Comparison of ENCODE assay signal across 12 cellular contexts in genomic region chr11:60987577-60988277, GRCh38. TPM values are rescaled to one million over a fixed set of nuclear protein-coding genes. Genes with fewer than 3 reads are reported as not detected.
DNase-seq lines count a peak whose midpoint lies in the region; ATAC-seq and TF ChIP-seq lines count a peak whose summit lies in the region.
"Had no signal": no experiment of that assay in that cellular context is flagged by ENCODE, and none has a peak within 500 bp of the region (broad histone marks: within the 10 kb centered on the region; RNA-seq: fewer than 3 reads in every experiment).

No MANE protein-coding gene starts in this region.

- H2AK5ac ChIP-seq in H9 (ENCODE audit: insufficient read length, low read length) = no peak overlapping the region

- peaks cover 77% of the 10 kb centered on the region for H3K36me3 Mint-ChIP-seq in activated naive CD4-positive, alpha-beta T cell treated with anti-CD3 and anti-CD28 coated beads for 36 hours (ENCODE audit: low read depth)
- H3K36me3 Mint-ChIP-seq in HFFc6 (ENCODE audit: low read depth) = no peaks in the 10 kb centered on the region
- no peaks in the 10 kb centered on the region for H3K36me3 Mint-ChIP-seq in H9 (ENCODE audit: insufficient read depth in 1 of 3, low read depth in 3 of 3)

- H2BK15ac ChIP-seq in H9 (ENCODE audit: low read depth, low read length) = no peak overlapping the region

- H3K4me1 ChIP-seq in KMS-11 (ENCODE audit: low read depth, poor library complexity, severe bottlenecking) (peaks cover 26% of the 10 kb centered on the region), H9 (ENCODE audit: insufficient read depth, low read length) (no peaks in the 10 kb centered on the region)

- H2BK20ac ChIP-seq in H9 (ENCODE audit: low read depth, low read length, poor library complexity, severe bottlenecking) = no peak overlapping the region

- peak overlapping the region; percentile 97 for H3K27ac Mint-ChIP-seq in activated naive CD4-positive, alpha-beta T cell treated with anti-CD3 and anti-CD28 coated beads for 36 hours
- no peak overlapping the region for H3K27ac Mint-ChIP-seq in HFFc6
- H3K27ac Mint-ChIP-seq in H9 = no peak overlapping the region

- no peak overlapping the region for H2BK12ac ChIP-seq in H9 (ENCODE audit: insufficient read length, low read depth, low read length)

- no peak overlapping the region for H4K5ac ChIP-seq in H9 (ENCODE audit: insufficient read length, low read depth, low read length)

- H3K4ac ChIP-seq in H9 (ENCODE audit: low read depth, low read length) = no peak overlapping the region

- CTCF ChIA-PET in activated naive CD4-positive, alpha-beta T cell treated with anti-CD3 and anti-CD28 coated beads for 36 hours (lab: Charles Lee) = interaction anchor here (0.7 to 1.7 kb wide), 4 partner anchors 9 to 41 kb away, joined by 3 to 4 read pairs (median 4); no protein-coding TSS in a partner anchor

- no peak overlapping the region for H3K27ac ChIP-seq in KMS-11
- H3K27ac ChIP-seq in H9 (ENCODE audit: insufficient read length, low read depth, low read length) = no peak overlapping the region
- H3K27ac ChIP-seq: BLaER1 had no signal

- H3K18ac ChIP-seq in H9 (ENCODE audit: insufficient read length, low read depth, low read length) = no peak overlapping the region

- no peak overlapping the region for H3K23ac ChIP-seq in H9 (ENCODE audit: insufficient read length, low read depth, low read length)

- H3K27me3 ChIP-seq in KMS-11 (ENCODE audit: insufficient read depth, low read depth) = no peaks in the 10 kb centered on the region
- no peaks in the 10 kb centered on the region for H3K27me3 ChIP-seq in H9 (ENCODE audit: insufficient read depth, low read length)
- H3K27me3 ChIP-seq: BLaER1 had no signal

- no CpG with 5 or more reads among the region's 9 CpGs for WGBS in H9 (ENCODE audit: extremely low coverage, insufficient read length, low lambda C conversion rate)

- intact Hi-C loops in activated naive CD4-positive, alpha-beta T cell treated with anti-CD3 and anti-CD28 coated beads for 36 hours (cut with micrococcal nuclease) = loop anchor here (2.0 to 5.0 kb wide), 5 partner anchors 95 to 1431 kb away; partner anchors contain the start of genes CD5 and VPS37C

- no peak overlapping the region for H3K56ac ChIP-seq in H9 (ENCODE audit: insufficient read length, low read depth, low read length)

- H3K4me3 Mint-ChIP-seq in activated naive CD4-positive, alpha-beta T cell treated with anti-CD3 and anti-CD28 coated beads for 36 hours = peak overlapping the region; percentile 77
- H3K4me3 Mint-ChIP-seq in HFFc6 = no peak overlapping the region
- H3K4me3 Mint-ChIP-seq in H9 = no peak overlapping the region

- no peak overlapping the region for H3K4me3 ChIP-seq in KMS-11 (IDR thresholded peaks at IDR 0.05; ENCODE audit: insufficient read depth, low read depth, low read length)
- H3K4me3 ChIP-seq: BLaER1 had no signal

- H4K8ac ChIP-seq in H9 (replicated peaks; ENCODE audit: insufficient read length, low read depth, low read length) = no peak overlapping the region

- H2AFZ ChIP-seq in KMS-11 (ENCODE audit: low read depth) (no peak overlapping the region), H9 (ENCODE audit: low read length) (no peak overlapping the region)

- H3K79me2 ChIP-seq in KMS-11 (ENCODE audit: insufficient read depth, low read depth) (no peaks in the 10 kb centered on the region), H9 (ENCODE audit: insufficient read depth, low read length) (no peaks in the 10 kb centered on the region)

- peaks cover 84% of the 10 kb centered on the region for H3K4me1 Mint-ChIP-seq in activated naive CD4-positive, alpha-beta T cell treated with anti-CD3 and anti-CD28 coated beads for 36 hours (ENCODE audit: low read depth)
- H3K4me1 Mint-ChIP-seq in HFFc6 (ENCODE audit: low read depth) (peaks cover 12% of the 10 kb centered on the region), H9 (peaks cover 0 to 4% of the 10 kb centered on the region in 2 experiments; a peak in 1 of 4 replicates)

- no peak overlapping the region for H4K91ac ChIP-seq in H9 (ENCODE audit: insufficient read length, low read depth, low read length)

- no peaks in the 10 kb centered on the region for H3K27me3 Mint-ChIP-seq in activated naive CD4-positive, alpha-beta T cell treated with anti-CD3 and anti-CD28 coated beads for 36 hours (ENCODE audit: low read depth)
- H3K27me3 Mint-ChIP-seq in HFFc6 (ENCODE audit: insufficient read depth) (peaks cover 39% of the 10 kb centered on the region), H9 (ENCODE audit: low read depth) (peaks cover 34% of the 10 kb centered on the region)

- H3T11ph ChIP-seq in H9 (ENCODE audit: low read length) = no peak overlapping the region

- no peaks in the 10 kb centered on the region for H3K23me2 ChIP-seq in H9 (ENCODE audit: insufficient read length, low read depth, low read length, poor library complexity, severe bottlenecking)

- no peak overlapping the region for H2BK120ac ChIP-seq in H9 (ENCODE audit: low read depth, low read length, poor library complexity, severe bottlenecking)

- no peaks in the 10 kb centered on the region for H3K9me3 Mint-ChIP-seq in activated naive CD4-positive, alpha-beta T cell treated with anti-CD3 and anti-CD28 coated beads for 36 hours
- H3K9me3 Mint-ChIP-seq in HFFc6 = no peaks in the 10 kb centered on the region
- no peaks in the 10 kb centered on the region for H3K9me3 Mint-ChIP-seq in H9

- ATAC-seq in GM21367 (IDR thresholded peaks at IDR 0.05; ENCODE audit: unreplicated experiment) = no peak

- no peaks in the 10 kb centered on the region for H3K9me3 ChIP-seq in H9 (ENCODE audit: control insufficient read depth, low read depth, low read length)
- H3K9me3 ChIP-seq: BLaER1 had no signal

- peak; percentile 64 to 65 for DNase-seq in activated CD4-positive, alpha-beta T cell treated with anti-CD3 and anti-CD28 coated beads for 4 hours
- peak; percentile 92 for DNase-seq in activated naive CD4-positive, alpha-beta T cell treated with anti-CD3 and anti-CD28 coated beads for 36 hours
- DNase-seq in stimulated activated CD4-positive, alpha-beta T cell treated with anti-CD3 and anti-CD28 coated beads, Interleukin-15, amount 100 ng/mL, for 48 hours (ENCODE audit: low read depth in 2 of 2) = peak; percentile 71 to 73
- no peak for DNase-seq in HFFc6
- no peak for DNase-seq in H9
- no peak for DNase-seq in CD1c-positive myeloid dendritic cell (ENCODE audit: extremely low spot score)
- DNase-seq: H7 had no signal

- H3K14ac ChIP-seq in H9 (ENCODE audit: insufficient read depth, low read length) = no peak overlapping the region

- TF ChIP-seq CTCF in KMS-11 (conservative IDR thresholded peaks at IDR 0.05; ENCODE audit: low read depth, low read length) (no peak), HFFc6 (IDR thresholded peaks at IDR 0.05) (no peak), H9 (conservative IDR thresholded peaks at IDR 0.05) (no peak)

- H3K9ac ChIP-seq in KMS-11 = no peak overlapping the region
- no peak overlapping the region for H3K9ac ChIP-seq in H9 (ENCODE audit: extremely low read depth, insufficient read length, low read length)
- H3K9ac ChIP-seq: BLaER1 had no signal

- H2BK5ac ChIP-seq in H9 (ENCODE audit: insufficient read length, low read length) = no peak overlapping the region

- H3K79me1 ChIP-seq in H9 (ENCODE audit: insufficient read depth, low read depth, low read length, poor library complexity, severe bottlenecking) = no peaks in the 10 kb centered on the region

- no peaks in the 10 kb centered on the region for H3K36me3 ChIP-seq in KMS-11 (ENCODE audit: insufficient read depth)
- H3K36me3 ChIP-seq: BLaER1 had no signal

- H4K20me1 ChIP-seq in KMS-11 (ENCODE audit: insufficient read depth) = no peaks in the 10 kb centered on the region
- H4K20me1 ChIP-seq in H9 (ENCODE audit: control insufficient read depth, insufficient read depth, insufficient read length) = no peaks in the 10 kb centered on the region
- H4K20me1 ChIP-seq: BLaER1 had no signal

- peak overlapping the region; percentile 47; the same call in 1 of the 2 replicates for H3K4me2 ChIP-seq in KMS-11
- no peak overlapping the region for H3K4me2 ChIP-seq in H9 (ENCODE audit: insufficient read depth, insufficient read length, low read length)
- H3K4me2 ChIP-seq: BLaER1 had no signal

RNA-seq across cellular contexts. Expression of gene CD6, which starts 16.2 kb away (rescaled TPM):
- 100 to 1,000 TPM; 227 to 234 TPM for total RNA-seq in activated naive CD4-positive, alpha-beta T cell treated with anti-CD3 and anti-CD28 coated beads for 36 hours
- not detected for total RNA-seq in HFFc6 (2021; fragmentation: NEBNext Ultra II Directional; extraction: Animal tissue kit (Norgen Biotek cat#: 25700))
- total RNA-seq in H9 (2021) = not detected in 2 replicates
- total RNA-seq: bronchial epithelial cell, endothelial cell of umbilical vein, H7 had no signal

RNA-seq across cellular contexts. Expression of gene SLC15A3, which starts 35.8 kb away (rescaled TPM):
- total RNA-seq in activated naive CD4-positive, alpha-beta T cell treated with anti-CD3 and anti-CD28 coated beads for 36 hours = 1 to 10 TPM; 5.6 to 5.8 TPM
- total RNA-seq in HFFc6 (2021; fragmentation: NEBNext Ultra II Directional; extraction: Animal tissue kit (Norgen Biotek cat#: 25700)) = 1 to 10 TPM; 2.7 to 6.6 (median 3.4) TPM
- 7.0 and 8.1 TPM in 2 replicates for total RNA-seq in H9 (2021)

Comparison
In these comparisons a context has a peak if more than half of its experiments do, and no peak if none do; other contexts are left out.
1. DNase-seq: peak in activated CD4-positive, alpha-beta T cell treated with anti-CD3 and anti-CD28 coated beads for 4 hours (2 of 2), activated naive CD4-positive, alpha-beta T cell treated with anti-CD3 and anti-CD28 coated beads for 36 hours (single experiment) and stimulated activated CD4-positive, alpha-beta T cell treated with anti-CD3 and anti-CD28 coated beads, Interleukin-15, amount 100 ng/mL, for 48 hours (2 of 2); none in HFFc6 (single experiment), H9 (single experiment) and CD1c-positive myeloid dendritic cell (single experiment).
2. RNA of gene CD6, which starts 16.2 kb away (total RNA-seq): 227 to 234 TPM in activated naive CD4-positive, alpha-beta T cell treated with anti-CD3 and anti-CD28 coated beads for 36 hours; not detected in HFFc6 and not detected in H9; every median in the first group is over 100 times any median in the second.